In genomic region chr1:155207578-155208405, GRCh38 we compare ENCODE assay signal across 8 cellular contexts. TPM values are rescaled to one million over a fixed set of nuclear protein-coding genes. Genes with fewer than 3 reads are reported as not detected.
DNase-seq lines count a peak whose midpoint lies in the region; ATAC-seq and TF ChIP-seq lines count a peak whose summit lies in the region.

Gene THBS3, minus strand, starts transcription at chr1:155207897. Its CDS starts 21 bp downstream, at chr1:155207876.

- TF ChIP-seq CTCF in DOHH2 (IDR thresholded peaks at IDR 0.05; ENCODE audit: low read depth, low read length, poor library complexity, severe bottlenecking) = no peak
- TF ChIP-seq CTCF in adrenal gland (IDR thresholded peaks at IDR 0.05) = no peak
- TF ChIP-seq CTCF in prostate gland (IDR thresholded peaks at IDR 0.05) = no peak

- peak within 1 kb of the TSS; percentile 93 for H3K4me2 ChIP-seq in DOHH2 (ENCODE audit: low read length)

- no peaks in the 10 kb centered on the region for H3K9me2 ChIP-seq in DOHH2 (replicated peaks; ENCODE audit: control insufficient read depth, low read length)

- H3K27ac ChIP-seq in DOHH2 (ENCODE audit: low read depth, low read length) (peak within 1 kb of the TSS; percentile 76), adrenal gland (peak within 1 kb of the TSS; percentile 80 to 98 (median 89)), prostate gland (peak within 1 kb of the TSS; percentile 90 to 98)

- peaks cover 5% of the 10 kb centered on the region for H3F3A ChIP-seq in DOHH2 (ENCODE audit: control insufficient read depth, insufficient read depth)

- peaks cover 11% of the 10 kb centered on the region for H3K79me2 ChIP-seq in DOHH2 (ENCODE audit: control insufficient read depth, low read length)

- TF ChIP-seq POLR2A in adrenal gland (IDR thresholded peaks at IDR 0.05) (no peak), prostate gland (IDR thresholded peaks at IDR 0.05) (no peak)

- WGBS in adrenal gland, 4 donors = 18 to 29% (median 25%) methylated on average over 8 to 16 of the region's 16 CpGs
- WGBS in prostate gland = 9% methylated on average over 16 of the region's 16 CpGs

- intact Hi-C loops in adrenal gland (cut with DNase I) = loop anchor here in 1 of 2 donors (5.0 kb wide), 1 partner anchor 35 kb away; a partner anchor contains a TSS
- intact Hi-C loops in left ventricle myocardium superior (cut with micrococcal nuclease) = no loop called here
- intact Hi-C loops in prostate gland (cut with DNase I) = loop anchor here (5.0 kb wide), 1 partner anchor 35 kb away; a partner anchor contains a TSS

- no peaks in the 10 kb centered on the region for H3K27me3 ChIP-seq in DOHH2 (ENCODE audit: control insufficient read depth, low read length)
- no peaks in the 10 kb centered on the region for H3K27me3 ChIP-seq in adrenal gland
- H3K27me3 ChIP-seq in prostate gland (replicated peaks; ENCODE audit: insufficient read depth) = no peaks in the 10 kb centered on the region

- DNase-seq in NCI-H146 treated with DMSO at 0.1 percent for 48 hours (lab: John Stamatoyannopoulos, UW; ENCODE audit: unreplicated experiment) (peak; percentile 38), adrenal gland (peak in 2 of 7 donors; percentile 24 to 43), left ventricle myocardium superior (peak; percentile 64), prostate gland (ENCODE audit: low spot score) (no peak), cortex of kidney (lab: John Stamatoyannopoulos, UW) (no peak), cerebellum (ENCODE audit: low spot score) (no peak)

- no peaks in the 10 kb centered on the region for H3K9me3 ChIP-seq in DOHH2 (ENCODE audit: control insufficient read depth, insufficient read depth, low read length)
- no peaks in the 10 kb centered on the region for H3K9me3 ChIP-seq in adrenal gland (replicated peaks in 1 of 3)
- no peaks in the 10 kb centered on the region for H3K9me3 ChIP-seq in prostate gland

- ATAC-seq in left ventricle myocardium superior (peak; percentile 20), GM21515 (IDR thresholded peaks at IDR 0.05; ENCODE audit: unreplicated experiment) (no peak)

- H3K4me1 ChIP-seq in DOHH2 (ENCODE audit: control insufficient read depth, low read length) (peaks cover 36% of the 10 kb centered on the region), adrenal gland (replicated peaks in 1 of 2) (peaks cover 24 to 30% of the 10 kb centered on the region in 2 donors), prostate gland (replicated peaks) (peaks cover 7% of the 10 kb centered on the region)

- H4K20me1 ChIP-seq in DOHH2 (ENCODE audit: control insufficient read depth, insufficient read depth, low read depth, low read length) = no peaks in the 10 kb centered on the region

- H3K36me3 ChIP-seq in DOHH2 (ENCODE audit: control insufficient read depth, low read length) = peaks cover 4% of the 10 kb centered on the region
- H3K36me3 ChIP-seq in adrenal gland (replicated peaks in 1 of 2) = no peaks in the 10 kb centered on the region
- no peaks in the 10 kb centered on the region for H3K36me3 ChIP-seq in prostate gland

- peak within 1 kb of the TSS; percentile 97 for H3K4me3 ChIP-seq in DOHH2 (ENCODE audit: low read length)
- peak within 1 kb of the TSS; percentile 47 to 94 (median 67) for H3K4me3 ChIP-seq in adrenal gland
- H3K4me3 ChIP-seq in prostate gland = peak within 1 kb of the TSS; percentile 77 to 95

RNA-seq across cellular contexts. Expression of gene THBS3, which starts in this region (rescaled TPM):
- total RNA-seq in adrenal gland = 10 to 100 TPM in 6 of 8 donors, 1 to 10 TPM in 2; 7.1 to 38.6 (median 16.1) TPM
- 100 to 1,000 TPM in 1 of 3 donors, 10 to 100 TPM in 1, 1 to 10 TPM in 1; 9.6 to 147 (median 71.3) TPM for polyA plus RNA-seq in adrenal gland
- total RNA-seq in left ventricle myocardium superior = 6.3 TPM
- total RNA-seq in prostate gland = 10 to 100 TPM; 13.1 to 38.5 TPM
- 9.8 TPM for total RNA-seq in cerebellum

Comparison
In these comparisons a context has a peak if more than half of its experiments do, and no peak if none do; other contexts are left out.
1. DNase-seq: peak in NCI-H146 treated with DMSO at 0.1 percent for 48 hours (single experiment) and left ventricle myocardium superior (single experiment); none in prostate gland (single experiment), cortex of kidney (single experiment) and cerebellum (single experiment).
2. Peak in every context shown above with its lines, with median percentiles within 50 percentile points of each other: H3K27ac ChIP-seq and H3K4me3 ChIP-seq.